Comparison of ENCODE assay signal across 30 cellular contexts in the genomic region with DNA sequence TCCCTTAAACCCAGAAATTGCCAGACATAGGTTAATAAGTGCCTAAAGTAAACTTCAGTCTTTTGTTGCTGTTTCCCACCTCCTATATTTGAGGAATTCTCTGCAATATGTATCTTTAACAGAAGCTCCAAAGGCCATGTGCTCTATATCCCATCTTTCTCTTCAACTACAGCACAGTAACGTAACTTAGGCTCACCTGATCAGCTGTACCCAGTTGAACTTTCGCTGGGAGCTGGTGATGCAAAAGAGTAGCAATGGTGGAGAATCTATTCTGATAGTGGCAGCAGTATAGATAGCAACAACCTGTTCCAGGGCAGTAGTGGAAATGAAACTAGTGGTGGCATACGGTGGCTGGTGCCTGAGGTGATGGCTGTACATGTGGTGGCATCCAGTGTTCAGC.
"Had no signal": no experiment of that assay in that cellular context is flagged by ENCODE, and none has a peak within 500 bp of the region (broad histone marks: within the 10 kb centered on the region; RNA-seq: fewer than 3 reads in every experiment).

No MANE protein-coding gene starts in this region.

- H3K36me3 ChIP-seq: adrenal gland, breast epithelium had no signal

- FAIRE-seq: astrocyte, RCC 7860, TTC549 had no signal

- H3K4me1 ChIP-seq: adrenal gland, body of pancreas, breast epithelium had no signal

- H3K27ac ChIP-seq: adrenal gland, body of pancreas, breast epithelium, PC-9, RWPE1 had no signal

- H3K4me3 ChIP-seq: adrenal gland, body of pancreas, breast epithelium, PC-9 had no signal

- H2AFZ ChIP-seq: PC-9 had no signal

- ATAC-seq: activated CD4-positive, alpha-beta T cell treated with anti-CD3 and anti-CD28 coated beads for 36 hours; activated CD4-positive, CD25-positive, alpha-beta regulatory T cell treated with anti-CD3 and anti-CD28 coated beads, Interleukin-2, amount 50 U/mL, for 24 hours; activated CD8-positive, alpha-beta T cell treated with anti-CD3 and anti-CD28 coated beads, Interleukin-2, amount 10 ng/mL, durations not matched to agents 7 days and 5 days; activated naive CD4-positive, alpha-beta T cell treated with anti-CD3 and anti-CD28 coated beads, Interleukin-2, amount 50 U/mL, for 72 hours; activated T-cell treated with anti-CD3 and anti-CD28 coated beads, Interleukin-2, amount 50 U/mL, for 4 hours; body of pancreas; Right ventricle myocardium inferior; SK-N-SH treated with all-trans-retinoic acid at 6 μM for 48 hours had no signal

- H3K27me3 ChIP-seq: body of pancreas had no signal

- H3K9me3 ChIP-seq: adrenal gland, body of pancreas, breast epithelium had no signal

- H3K4me2 ChIP-seq: PC-9 had no signal

- DNase-seq: activated CD4-positive, alpha-beta T cell treated with anti-CD3 and anti-CD28 coated beads for 36 hours; activated CD4-positive, alpha-beta T cell treated with anti-CD3 and anti-CD28 coated beads, Interleukin-2, amount 10 ng/mL, durations not matched to agents 7 days and 5 days; activated CD4-positive, alpha-beta T cell treated with anti-CD3 and anti-CD28 coated beads, Interleukin-2, amount 50 U/mL, for 48 hours; activated CD8-positive, alpha-beta T cell treated with anti-CD3 and anti-CD28 coated beads, Interleukin-2, amount 10 ng/mL, durations not matched to agents 7 days and 5 days; activated gamma-delta T cell treated with Interleukin-2 at 50 U/mL for 16 hours; activated naive CD4-positive, alpha-beta T cell treated with anti-CD3 and anti-CD28 coated beads for 36 hours; activated T-cell treated with anti-CD3 and anti-CD28 coated beads, Interleukin-2, amount 50 U/mL, for 4 hours; adrenal gland; body of pancreas; NCI-H1048; NCI-H1436 treated with DMSO at 0.1 percent for 48 hours; NCI-H1694 treated with DMSO at 0.1 percent for 48 hours; NCI-H2029; NCI-H345; NCI-H524 treated with DMSO at 0.1 percent for 48 hours; NK-92 treated with Interleukin-12 subunit alpha and Interleukin-12 subunit beta, amount 100 ng/mL, for 24 hours; PC-9; SIG-M5; T-helper 1 cell; T-helper 2 cell; T-helper 9 cell had no signal
